In genomic region chr17:56230660-56231059, GRCh38 we compare ENCODE assay signal across 19 cellular contexts.
DNase-seq lines count a peak whose midpoint lies in the region; ATAC-seq and TF ChIP-seq lines count a peak whose summit lies in the region.
"Had no signal": no experiment of that assay in that cellular context is flagged by ENCODE, and none has a peak within 500 bp of the region (broad histone marks: within the 10 kb centered on the region; RNA-seq: fewer than 3 reads in every experiment).

No MANE protein-coding gene starts in this region.

- no peaks in the 10 kb centered on the region for H3K9me3 Mint-ChIP-seq in activated CD4-positive, alpha-beta T cell treated with anti-CD3 and anti-CD28 coated beads for 36 hours (ENCODE audit: low read depth)
- peaks cover 8% of the 10 kb centered on the region for H3K9me3 Mint-ChIP-seq in chondrocyte (ENCODE audit: low read depth)

- peak; percentile 11 for DNase-seq in AG09309 (ENCODE audit: low read depth)
- DNase-seq in GM04503 (ENCODE audit: low read depth) = peak; percentile 55
- peak; percentile 80 for DNase-seq in adipocyte (ENCODE audit: low read depth)
- peak; percentile 10 for DNase-seq in globus pallidus (ENCODE audit: low spot score)
- no peak for DNase-seq in GF-D8 (lab: John Stamatoyannopoulos, UW)
- no peak for DNase-seq in activated CD4-positive, alpha-beta T cell treated with anti-CD3 and anti-CD28 coated beads for 36 hours
- DNase-seq in prostate gland (ENCODE audit: low spot score) = no peak
- no peak for DNase-seq in chondrocyte (ENCODE audit: low spot score)
- DNase-seq: activated B cell treated with CpG ODN at 0.5 μM for 24 hours, HCEC 1CT, mesendoderm, NCI-H1930, NCI-H524 treated with DMSO at 0.1 percent for 48 hours, sigmoid colon, T-cell, transverse colon had no signal

- ATAC-seq in activated CD4-positive, alpha-beta T cell treated with anti-CD3 and anti-CD28 coated beads for 36 hours = no peak
- ATAC-seq: Panc1, T-cell had no signal

- intact Hi-C loops in activated CD4-positive, alpha-beta T cell treated with anti-CD3 and anti-CD28 coated beads for 36 hours (cut with DNase I, micrococcal nuclease) = no loop called here
- intact Hi-C loops in prostate gland (cut with DNase I) = no loop called here

- H3K4me3 Mint-ChIP-seq in activated CD4-positive, alpha-beta T cell treated with anti-CD3 and anti-CD28 coated beads for 36 hours = no peak overlapping the region
- no peak overlapping the region for H3K4me3 Mint-ChIP-seq in chondrocyte (ENCODE audit: unreplicated experiment)
- H3K4me3 Mint-ChIP-seq: activated B cell treated with CpG ODN at 0.5 μM for 24 hours; activated naive CD8-positive, alpha-beta T cell; B cell; T-cell had no signal

- no peaks in the 10 kb centered on the region for H3K27me3 Mint-ChIP-seq in activated CD4-positive, alpha-beta T cell treated with anti-CD3 and anti-CD28 coated beads for 36 hours
- peaks cover 1% of the 10 kb centered on the region for H3K27me3 Mint-ChIP-seq in chondrocyte (ENCODE audit: low read depth)
- H3K27me3 Mint-ChIP-seq: activated B cell treated with CpG ODN at 0.5 μM for 24 hours, B cell, T-cell had no signal

- no peak overlapping the region for H3K27ac ChIP-seq in prostate gland
- H3K27ac ChIP-seq: sigmoid colon, transverse colon had no signal

- TF ChIP-seq CTCF in AG09309 (IDR thresholded peaks at IDR 0.05; ENCODE audit: control insufficient read depth, insufficient read depth, low read depth, low read length, missing control alignments) = no peak
- no peak for TF ChIP-seq CTCF in prostate gland (IDR thresholded peaks at IDR 0.05)
- TF ChIP-seq CTCF in chondrocyte (IDR thresholded peaks at IDR 0.05) = no peak

- no peaks in the 10 kb centered on the region for H3K36me3 ChIP-seq in adipocyte (ENCODE audit: control insufficient read depth, insufficient read depth, low read length, severe bottlenecking)
- H3K36me3 ChIP-seq in prostate gland = no peaks in the 10 kb centered on the region
- H3K36me3 ChIP-seq: sigmoid colon, transverse colon had no signal

- no peak for TF ChIP-seq POLR2A in prostate gland (IDR thresholded peaks at IDR 0.05)

- no peaks in the 10 kb centered on the region for H3K9me3 ChIP-seq in adipocyte (ENCODE audit: control insufficient read depth, low read length)
- no peaks in the 10 kb centered on the region for H3K9me3 ChIP-seq in prostate gland
- H3K9me3 ChIP-seq: sigmoid colon, transverse colon had no signal

- H3K27ac Mint-ChIP-seq in activated CD4-positive, alpha-beta T cell treated with anti-CD3 and anti-CD28 coated beads for 36 hours = no peak overlapping the region
- H3K27ac Mint-ChIP-seq in chondrocyte (ENCODE audit: unreplicated experiment) = no peak overlapping the region
- H3K27ac Mint-ChIP-seq: activated B cell treated with CpG ODN at 0.5 μM for 24 hours; activated naive CD8-positive, alpha-beta T cell; B cell; T-cell had no signal

- H3K27me3 ChIP-seq in adipocyte (replicated peaks; ENCODE audit: control insufficient read depth, insufficient read depth, low read length) (no peaks in the 10 kb centered on the region), prostate gland (replicated peaks; ENCODE audit: insufficient read depth) (no peaks in the 10 kb centered on the region)
- H3K27me3 ChIP-seq: sigmoid colon, transverse colon had no signal

- no peaks in the 10 kb centered on the region for H3K4me1 Mint-ChIP-seq in activated CD4-positive, alpha-beta T cell treated with anti-CD3 and anti-CD28 coated beads for 36 hours
- H3K4me1 Mint-ChIP-seq in chondrocyte (ENCODE audit: low read depth) = no peaks in the 10 kb centered on the region
- H3K4me1 Mint-ChIP-seq: activated B cell treated with CpG ODN at 0.5 μM for 24 hours, B cell, T-cell had no signal

- WGBS in prostate gland = 35% methylated on average over 4 of the region's 4 CpGs

- CTCF ChIA-PET in activated CD4-positive, alpha-beta T cell treated with anti-CD3 and anti-CD28 coated beads for 36 hours (lab: Charles Lee) = no interaction called here

- peaks cover 22% of the 10 kb centered on the region for H3K4me1 ChIP-seq in adipocyte (ENCODE audit: control insufficient read depth, insufficient read depth, low read length)
- no peaks in the 10 kb centered on the region for H3K4me1 ChIP-seq in prostate gland (replicated peaks)

- POLR2A ChIA-PET in activated CD4-positive, alpha-beta T cell treated with anti-CD3 and anti-CD28 coated beads for 36 hours (lab: Charles Lee) = no interaction called here

- no peak overlapping the region for H3K4me3 ChIP-seq in AG09309 (ENCODE audit: control insufficient read depth, low read depth, low read length)
- H3K4me3 ChIP-seq in adipocyte (ENCODE audit: low read length) = peak overlapping the region; percentile 26
- no peak overlapping the region for H3K4me3 ChIP-seq in prostate gland
- H3K4me3 ChIP-seq: sigmoid colon, transverse colon had no signal

- peak overlapping the region; percentile 2 for H3K9ac ChIP-seq in adipocyte (ENCODE audit: low read length)

- H3K36me3 Mint-ChIP-seq in activated CD4-positive, alpha-beta T cell treated with anti-CD3 and anti-CD28 coated beads for 36 hours (ENCODE audit: low read depth) = no peaks in the 10 kb centered on the region
- no peaks in the 10 kb centered on the region for H3K36me3 Mint-ChIP-seq in chondrocyte (ENCODE audit: low read depth)
- H3K36me3 Mint-ChIP-seq: activated naive CD8-positive, alpha-beta T cell; T-cell had no signal

Comparison
In these comparisons a context has a peak if more than half of its experiments do, and no peak if none do; other contexts are left out.
1. DNase-seq: peak in AG09309 (single experiment), GM04503 (single experiment), adipocyte (single experiment) and globus pallidus (single experiment); none in GF-D8 (single experiment), activated CD4-positive, alpha-beta T cell treated with anti-CD3 and anti-CD28 coated beads for 36 hours (single experiment), prostate gland (single experiment) and chondrocyte (single experiment).